In the genomic region with DNA sequence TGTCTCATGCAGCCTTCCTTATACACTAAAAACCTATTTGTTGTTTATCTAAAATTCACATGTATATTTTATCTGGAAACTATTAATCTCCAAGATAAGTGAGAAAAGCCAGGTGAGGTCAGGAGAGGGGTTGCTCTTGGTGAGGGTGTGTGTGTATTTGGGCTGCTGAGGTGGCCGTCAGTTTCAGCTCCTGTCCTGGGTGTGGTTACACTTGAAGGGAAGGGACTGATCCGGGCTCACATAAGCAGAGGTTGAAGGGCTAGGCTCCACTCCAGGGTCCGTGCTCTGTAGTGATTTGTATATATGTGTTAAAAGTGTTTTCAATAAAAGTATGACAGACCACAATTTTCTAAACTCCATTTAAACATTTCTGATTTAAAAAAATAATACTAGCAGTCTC, we compare ENCODE assay signal across 25 cellular contexts. TPM values are rescaled to one million over a fixed set of nuclear protein-coding genes. Genes with fewer than 3 reads are reported as not detected.
DNase-seq lines count a peak whose midpoint lies in the region; ATAC-seq and TF ChIP-seq lines count a peak whose summit lies in the region.
"Had no signal": no experiment of that assay in that cellular context is flagged by ENCODE, and none has a peak within 500 bp of the region (broad histone marks: within the 10 kb centered on the region; RNA-seq: fewer than 3 reads in every experiment).

No MANE protein-coding gene starts in this region.

- H3K4me1 ChIP-seq in SK-N-SH (ENCODE audit: control insufficient read depth in 1 of 2, insufficient read depth in 2 of 2, low read depth in 1 of 2, low read length in 1 of 2) (peaks cover 0 to 2% of the 10 kb centered on the region in 2 experiments; a peak in 1 of 4 replicates), PC-3 (ENCODE audit: insufficient read depth, low read length) (peaks cover 35% of the 10 kb centered on the region), endodermal cell (ENCODE audit: control insufficient read depth, insufficient read depth, low read length) (no peaks in the 10 kb centered on the region), gastrocnemius medialis (peaks cover 9 to 10% of the 10 kb centered on the region in 2 donors), neural progenitor cell (no peaks in the 10 kb centered on the region)
- H3K4me1 ChIP-seq: adrenal gland had no signal

- ATAC-seq in SK-N-SH treated with all-trans-retinoic acid at 6 μM for 48 hours: no peak
- ATAC-seq in PC-3: peak; percentile 66
- ATAC-seq in gastrocnemius medialis: no peak
- ATAC-seq: stimulated activated effector memory CD8-positive, alpha-beta T cell treated with anti-CD3 and anti-CD28 coated beads, Interleukin-12 subunit alpha, Interleukin-12 subunit beta, amount 100 ng/mL, for 72 hours; T-helper 17 cell had no signal

- no peak for TF ChIP-seq RAD21 in SK-N-SH (IDR thresholded peaks at IDR 0.05; ENCODE audit: low read length)

- 0 out of 2 replicates have a peak overlapping the region, but pooled peaks have one; percentile 2 for H3K4me2 ChIP-seq in SK-N-SH
- H3K4me2 ChIP-seq in PC-3 (ENCODE audit: low read length): peak overlapping the region; percentile 45
- H3K4me2 ChIP-seq in neural progenitor cell: no peak overlapping the region
- H3K4me2 ChIP-seq: smooth muscle cell had no signal

- H3K79me2 ChIP-seq in SK-N-SH (ENCODE audit: insufficient read depth) (no peaks in the 10 kb centered on the region), PC-3 (ENCODE audit: low read length) (no peaks in the 10 kb centered on the region), neural progenitor cell (ENCODE audit: low read depth) (no peaks in the 10 kb centered on the region)

- no peaks in the 10 kb centered on the region for H4K20me1 ChIP-seq in SK-N-SH (ENCODE audit: insufficient read depth)
- no peaks in the 10 kb centered on the region for H4K20me1 ChIP-seq in PC-3 (ENCODE audit: low read length)
- no peaks in the 10 kb centered on the region for H4K20me1 ChIP-seq in neural progenitor cell (ENCODE audit: low read depth)

- H3K4me1 Mint-ChIP-seq in endodermal cell: peaks cover 19% of the 10 kb centered on the region
- H3K4me1 Mint-ChIP-seq in neural progenitor cell: peaks cover 3% of the 10 kb centered on the region
- H3K4me1 Mint-ChIP-seq: B cell; stimulated activated effector memory CD8-positive, alpha-beta T cell treated with anti-CD3 and anti-CD28 coated beads, Interleukin-12 subunit alpha, Interleukin-12 subunit beta, amount 100 ng/mL, for 72 hours; T-helper 17 cell had no signal

- CTCF ChIA-PET in SK-N-SH (lab: Yijun Ruan, JAX) (interaction anchor here (2.2 to 22.2 kb wide), 2 partner anchors 10 to 99 kb away, joined by 17 to 807 read pairs; no protein-coding TSS in a partner anchor), PC-3 (lab: Charles Lee) (no interaction called here)

- H3K4me3 Mint-ChIP-seq in endodermal cell (no peak overlapping the region), neural progenitor cell (no peak overlapping the region)
- H3K4me3 Mint-ChIP-seq: B cell; dendritic cell treated with granulocyte-macrophage colony-stimulating factor and Interleukin-4, amounts not matched to agents 40 ng/mL and 50 ng/mL, for 4 days; stimulated activated effector memory CD8-positive, alpha-beta T cell treated with anti-CD3 and anti-CD28 coated beads, Interleukin-12 subunit alpha, Interleukin-12 subunit beta, amount 100 ng/mL, for 72 hours; T-helper 17 cell had no signal

- POLR2A ChIA-PET in SK-N-SH (lab: Yijun Ruan, JAX) (no interaction called here), PC-3 (lab: Charles Lee; ENCODE audit: unreplicated experiment) (interaction anchor here (0.6 kb wide), 1 partner anchor 825 kb away, joined by 3 read pairs; no protein-coding TSS in a partner anchor)

- TF ChIP-seq POLR2A in gastrocnemius medialis (IDR thresholded peaks at IDR 0.05): no peak

- H3K27me3 Mint-ChIP-seq in endodermal cell (ENCODE audit: insufficient read depth) (no peaks in the 10 kb centered on the region), neural progenitor cell (ENCODE audit: insufficient read depth, low read depth) (peaks cover 2% of the 10 kb centered on the region)
- H3K27me3 Mint-ChIP-seq: B cell; dendritic cell treated with granulocyte-macrophage colony-stimulating factor and Interleukin-4, amounts not matched to agents 40 ng/mL and 50 ng/mL, for 4 days had no signal

- H3K27me3 ChIP-seq in SK-N-SH (ENCODE audit: insufficient read depth) (no peaks in the 10 kb centered on the region), PC-3 (ENCODE audit: low read length) (no peaks in the 10 kb centered on the region), endodermal cell (ENCODE audit: control insufficient read depth, insufficient read depth, low read length, poor library complexity, severe bottlenecking) (no peaks in the 10 kb centered on the region), gastrocnemius medialis (no peaks in the 10 kb centered on the region), neural progenitor cell (no peaks in the 10 kb centered on the region)
- H3K27me3 ChIP-seq: adrenal gland had no signal

- H3K36me3 ChIP-seq in SK-N-SH (replicated peaks in 1 of 2; ENCODE audit: control insufficient read depth in 1 of 2, insufficient read depth in 2 of 2, low read length in 1 of 2): no peaks in the 10 kb centered on the region
- no peaks in the 10 kb centered on the region for H3K36me3 ChIP-seq in PC-3 (ENCODE audit: low read depth, low read length)
- H3K36me3 ChIP-seq in endodermal cell (ENCODE audit: control insufficient read depth, insufficient read depth, low read length): no peaks in the 10 kb centered on the region
- no peaks in the 10 kb centered on the region for H3K36me3 ChIP-seq in gastrocnemius medialis
- H3K36me3 ChIP-seq in neural progenitor cell: no peaks in the 10 kb centered on the region
- H3K36me3 ChIP-seq: adrenal gland had no signal

- H3K9ac ChIP-seq in SK-N-SH (no peak overlapping the region), PC-3 (ENCODE audit: low read length) (peak overlapping the region; percentile 22), endodermal cell (ENCODE audit: extremely low read depth, low read length, poor library complexity, severe bottlenecking) (no peak overlapping the region), neural progenitor cell (no peak overlapping the region)

- H3K9me3 Mint-ChIP-seq in endodermal cell: no peaks in the 10 kb centered on the region
- no peaks in the 10 kb centered on the region for H3K9me3 Mint-ChIP-seq in neural progenitor cell
- H3K9me3 Mint-ChIP-seq: dendritic cell treated with granulocyte-macrophage colony-stimulating factor and Interleukin-4, amounts not matched to agents 40 ng/mL and 50 ng/mL, for 4 days; stimulated activated effector memory CD8-positive, alpha-beta T cell treated with anti-CD3 and anti-CD28 coated beads, Interleukin-12 subunit alpha, Interleukin-12 subunit beta, amount 100 ng/mL, for 72 hours had no signal

- WGBS in SK-N-SH (ENCODE audit: low lambda C conversion rate): 57% methylated on average over 3 of the region's 3 CpGs
- WGBS in endodermal cell (ENCODE audit: insufficient coverage in 1 of 2, insufficient read length in 1 of 2), 2 experiments: 88% methylated on average over 2 of the region's 3 CpGs; no CpG with 5 or more reads in 1 of the 2 experiments

- peak overlapping the region in 1 of 2 experiments; percentile 18; a peak in 1 of 4 replicates for H3K27ac ChIP-seq in SK-N-SH (ENCODE audit: low read depth in 2 of 2, low read length in 1 of 2)
- peak overlapping the region; percentile 65 for H3K27ac ChIP-seq in PC-3 (ENCODE audit: low read length)
- H3K27ac ChIP-seq in endodermal cell (ENCODE audit: low read depth, low read length): no peak overlapping the region
- H3K27ac ChIP-seq in gastrocnemius medialis: peak overlapping the region in 3 of 4 donors; percentile 19 to 48 (median 39)
- no peak overlapping the region for H3K27ac ChIP-seq in neural progenitor cell
- H3K27ac ChIP-seq: adrenal gland, HL-60 had no signal

- TF ChIP-seq EP300 in SK-N-SH (IDR thresholded peaks at IDR 0.05; ENCODE audit: borderline replicate concordance in 1 of 2, low read depth in 1 of 2, low read length in 1 of 2): no peak

- intact Hi-C loops in PC-3 (cut with micrococcal nuclease) (no loop called here), gastrocnemius medialis (cut with DNase I; ENCODE audit: low total_unique reads) (no loop called here)

- H3K9me2 ChIP-seq in SK-N-SH (no peaks in the 10 kb centered on the region), PC-3 (replicated peaks; ENCODE audit: low read length) (no peaks in the 10 kb centered on the region)

- H3K36me3 Mint-ChIP-seq in endodermal cell (ENCODE audit: low read depth) (no peaks in the 10 kb centered on the region), neural progenitor cell (no peaks in the 10 kb centered on the region)

- H3K9me3 ChIP-seq in SK-N-SH: no peaks in the 10 kb centered on the region
- no peaks in the 10 kb centered on the region for H3K9me3 ChIP-seq in PC-3 (ENCODE audit: low read length)
- H3K9me3 ChIP-seq in endodermal cell (ENCODE audit: control insufficient read depth, low read length): no peaks in the 10 kb centered on the region
- H3K9me3 ChIP-seq in gastrocnemius medialis: no peaks in the 10 kb centered on the region
- no peaks in the 10 kb centered on the region for H3K9me3 ChIP-seq in neural progenitor cell (ENCODE audit: low read depth)
- H3K9me3 ChIP-seq: adrenal gland had no signal

- no peak for DNase-seq in SK-N-SH
- peak; percentile 42 for DNase-seq in PC-3
- DNase-seq in endodermal cell: no peak
- no peak for DNase-seq in gastrocnemius medialis
- no peak for DNase-seq in neural progenitor cell (ENCODE audit: low spot score)
- no peak for DNase-seq in activated CD8-positive, alpha-beta memory T cell treated with anti-CD3 and anti-CD28 coated beads, Interleukin-2, amount 50 U/mL, for 4 hours
- no peak for DNase-seq in putamen (ENCODE audit: low spot score)
- DNase-seq: activated CD4-positive, alpha-beta T cell treated with anti-CD3 and anti-CD28 coated beads for 48 hours; activated naive CD4-positive, alpha-beta T cell treated with Interleukin-2 at 50 U/mL for 16 hours; activated T-cell treated with anti-CD3 and anti-CD28 coated beads, Interleukin-2, amount 50 U/mL, for 48 hours; adrenal gland; DND-41; glutamatergic neuron; NCI-H2081; NCI-H226; NCI-H748 treated with DMSO at 0.1 percent for 48 hours; stimulated activated CD4-positive, alpha-beta T cell treated with anti-CD3 and anti-CD28 coated beads, Interleukin-2, amount 100 ng/mL, for 48 hours; T-helper 17 cell had no signal

- peak overlapping the region; percentile 59 for H3K27ac Mint-ChIP-seq in endodermal cell
- H3K27ac Mint-ChIP-seq in neural progenitor cell: no peak overlapping the region
- H3K27ac Mint-ChIP-seq: B cell; dendritic cell treated with granulocyte-macrophage colony-stimulating factor and Interleukin-4, amounts not matched to agents 40 ng/mL and 50 ng/mL, for 4 days; stimulated activated effector memory CD8-positive, alpha-beta T cell treated with anti-CD3 and anti-CD28 coated beads, Interleukin-12 subunit alpha, Interleukin-12 subunit beta, amount 100 ng/mL, for 72 hours had no signal

- BruUV-seq in PC-3 (replicated peaks; lab: Mats Ljungman, UMichigan): no TSS peak

- H3F3A ChIP-seq in SK-N-SH (replicated peaks; ENCODE audit: insufficient read depth): peaks cover 5% of the 10 kb centered on the region
- H3F3A ChIP-seq in PC-3 (ENCODE audit: low read length, unreplicated experiment): no peaks in the 10 kb centered on the region
- peaks cover 5% of the 10 kb centered on the region for H3F3A ChIP-seq in neural progenitor cell (ENCODE audit: low read depth)

- H2AFZ ChIP-seq in SK-N-SH (ENCODE audit: low read depth) (no peak overlapping the region), PC-3 (ENCODE audit: low read length) (no peak overlapping the region), neural progenitor cell (replicated peaks) (no peak overlapping the region)

- TF ChIP-seq CTCF in SK-N-SH (IDR thresholded peaks at IDR 0.05) (no peak), PC-3 (conservative IDR thresholded peaks at IDR 0.05; ENCODE audit: low read depth, low read length) (no peak), endodermal cell (conservative IDR thresholded peaks at IDR 0.05) (no peak), gastrocnemius medialis (IDR thresholded peaks at IDR 0.05 in 4 of 5, conservative IDR thresholded peaks at IDR 0.05 in 1 of 5) (no peak), neural progenitor cell (IDR thresholded peaks at IDR 0.05) (no peak)

- in situ Hi-C loops in gastrocnemius medialis (cut with MboI; ENCODE audit: low sequenced_read_pairs in 4 of 4): no loop called here

- H3K4me3 ChIP-seq in SK-N-SH (ENCODE audit: low read depth in 2 of 2, low read length in 1 of 2) (no peak overlapping the region), PC-3 (ENCODE audit: low read length) (no peak overlapping the region), endodermal cell (ENCODE audit: low read length) (no peak overlapping the region), gastrocnemius medialis (no peak overlapping the region), neural progenitor cell (no peak overlapping the region)
- H3K4me3 ChIP-seq: adrenal gland, smooth muscle cell had no signal

RNA-seq across cellular contexts. Expression of a gene that starts 13.5 kb away (rescaled TPM):
- polyA plus RNA-seq in SK-N-SH (2012; rRNA removed): 3.7 and 6.2 TPM in 2 replicates
- polyA plus RNA-seq in SK-N-SH (2012; cell fraction: cytosol; rRNA removed): 2.2 and 3.9 TPM in 2 replicates
- polyA plus RNA-seq in SK-N-SH (2012; cell fraction: nucleus; rRNA removed): 5.6 and 5.7 TPM in 2 replicates
- 5.4 and 6.2 TPM in 2 replicates for total RNA-seq in PC-3 (2014; rRNA removed)
- 10 to 100 TPM; 10.6 to 13.1 TPM for total RNA-seq in endodermal cell
- polyA plus RNA-seq in endodermal cell (2013, experiment 1 of 2): 8.0 TPM
- polyA plus RNA-seq in endodermal cell (2013, experiment 2 of 2): 8.3 TPM
- total RNA-seq in gastrocnemius medialis: 1 to 10 TPM in 3 of 4 donors, under 1 TPM in 1; 0.61 to 3.5 (median 1.3) TPM
- total RNA-seq in neural progenitor cell (ENCODE audit: low replicate concordance): 1.1 and 4.0 TPM in 2 replicates
- total RNA-seq: kidney epithelial cell had no signal

RNA-seq across cellular contexts. Expression of a gene that starts 33.0 kb away (rescaled TPM):
- polyA plus RNA-seq in SK-N-SH (2012; rRNA removed): 30.2 and 55.0 TPM in 2 replicates
- polyA plus RNA-seq in SK-N-SH (2012; cell fraction: cytosol; rRNA removed): 37.4 and 52.4 TPM in 2 replicates
- 53.4 and 58.8 TPM in 2 replicates for polyA plus RNA-seq in SK-N-SH (2012; cell fraction: nucleus; rRNA removed)
- total RNA-seq in PC-3 (2014; rRNA removed) (106 and 133 TPM in 2 replicates), endodermal cell (10 to 100 TPM; 48.8 to 52.5 TPM), gastrocnemius medialis (100 to 1,000 TPM; 133 to 216 (median 172) TPM), neural progenitor cell (ENCODE audit: low replicate concordance) (41.3 and 105 TPM in 2 replicates)
- 91.4 TPM for polyA plus RNA-seq in endodermal cell (2013, experiment 1 of 2)
- polyA plus RNA-seq in endodermal cell (2013, experiment 2 of 2): 92.1 TPM

RNA-seq across cellular contexts. Expression of a gene that starts 53.9 kb away (rescaled TPM):
- polyA plus RNA-seq in SK-N-SH (2012; rRNA removed): 5.8 and 7.2 TPM in 2 replicates
- polyA plus RNA-seq in SK-N-SH (2012; cell fraction: cytosol; rRNA removed): 4.6 and 5.7 TPM in 2 replicates
- 7.8 and 8.4 TPM in 2 replicates for polyA plus RNA-seq in SK-N-SH (2012; cell fraction: nucleus; rRNA removed)
- 7.4 and 8.1 TPM in 2 replicates for total RNA-seq in PC-3 (2014; rRNA removed)
- 10 to 100 TPM in 1 of 2 donors, 1 to 10 TPM in 1; 8.6 to 10.4 TPM for total RNA-seq in endodermal cell
- 10.2 TPM for polyA plus RNA-seq in endodermal cell (2013, experiment 1 of 2)
- polyA plus RNA-seq in endodermal cell (2013, experiment 2 of 2): 8.3 TPM
- 10 to 100 TPM in 2 of 4 donors, 1 to 10 TPM in 2; 7.7 to 10.7 (median 9.7) TPM for total RNA-seq in gastrocnemius medialis
- 4.0 and 5.0 TPM in 2 replicates for total RNA-seq in neural progenitor cell (ENCODE audit: low replicate concordance)

Comparison
In these comparisons a context has a peak if more than half of its experiments do, and no peak if none do; other contexts are left out.
1. H3K27ac ChIP-seq: peak in PC-3 (single experiment) and gastrocnemius medialis (3 of 4); none in endodermal cell (single experiment) and neural progenitor cell (single experiment).